In the genomic region with DNA sequence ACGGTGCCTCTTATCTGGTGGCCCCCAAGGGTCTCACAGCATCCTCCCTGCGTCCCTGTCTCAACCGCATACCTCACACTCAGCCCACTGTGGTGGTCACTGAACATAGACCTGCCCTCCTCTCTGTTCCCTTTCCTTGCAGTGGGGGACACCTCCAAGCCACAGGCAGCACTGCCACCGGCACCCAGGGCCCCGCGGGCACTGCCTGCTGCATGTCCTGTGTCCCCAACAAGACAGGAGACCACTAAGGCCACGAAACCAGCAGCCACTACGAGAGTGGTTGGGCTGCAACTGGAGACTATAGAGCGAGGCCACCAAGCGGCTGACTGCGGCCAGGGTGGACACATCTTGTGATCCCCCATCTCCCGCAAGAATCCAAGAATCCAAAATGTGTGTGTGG, we compare ENCODE assay signal across 21 cellular contexts. TPM values are rescaled to one million over a fixed set of nuclear protein-coding genes. Genes with fewer than 3 reads are reported as not detected.
DNase-seq lines count a peak whose midpoint lies in the region; ATAC-seq, FAIRE-seq and TF ChIP-seq lines count a peak whose summit lies in the region.
"Had no signal": no experiment of that assay in that cellular context is flagged by ENCODE, and none has a peak within 500 bp of the region (broad histone marks: within the 10 kb centered on the region; RNA-seq: fewer than 3 reads in every experiment).

No MANE protein-coding gene starts in this region.

- H3K9me3 ChIP-seq in endothelial cell of umbilical vein (replicated peaks; ENCODE audit: control insufficient read depth, insufficient read depth, low read length) (no peaks in the 10 kb centered on the region), right cardiac atrium (ENCODE audit: control insufficient read depth, low read length) (no peaks in the 10 kb centered on the region), PC-3 (ENCODE audit: low read length) (no peaks in the 10 kb centered on the region)
- H3K9me3 ChIP-seq: A549, BLaER1 had no signal

- no peaks in the 10 kb centered on the region for H3K27me3 ChIP-seq in endothelial cell of umbilical vein (ENCODE audit: control insufficient read depth in 2 of 2, insufficient read depth in 2 of 2, low read length in 2 of 2)
- no peaks in the 10 kb centered on the region for H3K27me3 ChIP-seq in right cardiac atrium (ENCODE audit: control insufficient read depth, insufficient read depth)
- H3K27me3 ChIP-seq in PC-3 (ENCODE audit: low read length) = no peaks in the 10 kb centered on the region
- H3K27me3 ChIP-seq: BLaER1 had no signal

- H3K36me3 ChIP-seq in endothelial cell of umbilical vein (ENCODE audit: control insufficient read depth in 2 of 2, extremely low read depth in 1 of 2, insufficient read depth in 2 of 2, low read length in 2 of 2) (peaks cover 0 to 20% of the 10 kb centered on the region in 2 experiments), PC-3 (ENCODE audit: low read depth, low read length) (peaks cover 15% of the 10 kb centered on the region)

- no peak for TF ChIP-seq POLR2A in endothelial cell of umbilical vein (IDR thresholded peaks at IDR 0.05; ENCODE audit: low read depth, low read length)

- H3K4me2 ChIP-seq in endothelial cell of umbilical vein (ENCODE audit: insufficient read depth, low read length) = no peak overlapping the region
- no peak overlapping the region for H3K4me2 ChIP-seq in PC-3 (ENCODE audit: low read length)
- H3K4me2 ChIP-seq: A549 had no signal

- H3K9me1 ChIP-seq in endothelial cell of umbilical vein (replicated peaks; ENCODE audit: control insufficient read depth, extremely low read depth, insufficient read depth, low read length) = no peaks in the 10 kb centered on the region

- H3K4me1 Mint-ChIP-seq in progenitor cell of endocrine pancreas (ENCODE audit: low read depth) (peaks cover 9% of the 10 kb centered on the region), mesothelial cell of epicardium (no peaks in the 10 kb centered on the region)
- H3K4me1 Mint-ChIP-seq: CD8-positive, alpha-beta memory T cell; IgD-negative memory B cell had no signal

- H3K4me1 ChIP-seq in endothelial cell of umbilical vein (ENCODE audit: control insufficient read depth, extremely low read depth, insufficient read depth, low read length) (no peaks in the 10 kb centered on the region), right cardiac atrium (ENCODE audit: control insufficient read depth, insufficient read depth, low read length) (no peaks in the 10 kb centered on the region), PC-3 (ENCODE audit: insufficient read depth, low read length) (no peaks in the 10 kb centered on the region)

- WGBS in right cardiac atrium = 91% methylated on average over 12 of the region's 12 CpGs

- CTCF ChIA-PET in RWPE1 (lab: Yijun Ruan, JAX) = interaction anchor here (0.6 to 0.7 kb wide), 2 partner anchors 31 to 74 kb away, joined by 3 to 4 read pairs; no protein-coding TSS in a partner anchor
- CTCF ChIA-PET in endothelial cell of umbilical vein (lab: Charles Lee) = no interaction called here
- CTCF ChIA-PET in PC-3 (lab: Charles Lee) = no interaction called here

- H3K27ac ChIP-seq in RWPE1 = peak overlapping the region; percentile 68
- H3K27ac ChIP-seq in endothelial cell of umbilical vein (ENCODE audit: insufficient read depth, low read depth, low read length) = no peak overlapping the region
- H3K27ac ChIP-seq in right cardiac atrium (ENCODE audit: low read length) = no peak overlapping the region
- H3K27ac ChIP-seq in PC-3 (ENCODE audit: low read length) = no peak overlapping the region
- H3K27ac ChIP-seq: BLaER1, HL-60, SK-N-MC had no signal

- H3K79me2 ChIP-seq in endothelial cell of umbilical vein (ENCODE audit: control insufficient read depth, insufficient read depth, low read length) (peaks cover 12% of the 10 kb centered on the region), PC-3 (ENCODE audit: low read length) (no peaks in the 10 kb centered on the region; the same call in 1 of the 2 replicates)

- no peak for FAIRE-seq in endothelial cell of umbilical vein (lab: Jason Lieb, UNC)
- FAIRE-seq: A549 had no signal

- H3K4me3 ChIP-seq in endothelial cell of umbilical vein (replicated peaks in 1 of 3; ENCODE audit: insufficient read depth in 1 of 3, low read depth in 1 of 3, low read length in 3 of 3) (no peak overlapping the region), right cardiac atrium (ENCODE audit: low read length) (no peak overlapping the region), PC-3 (ENCODE audit: low read length) (no peak overlapping the region)
- H3K4me3 ChIP-seq: A549, BLaER1, SK-N-MC had no signal

- H3K27ac Mint-ChIP-seq in progenitor cell of endocrine pancreas (peak overlapping the region; percentile 70), mesothelial cell of epicardium (no peak overlapping the region)
- H3K27ac Mint-ChIP-seq: IgD-negative memory B cell had no signal

- H3K4me3 Mint-ChIP-seq in progenitor cell of endocrine pancreas (ENCODE audit: low read depth) (no peak overlapping the region), mesothelial cell of epicardium (no peak overlapping the region)
- H3K4me3 Mint-ChIP-seq: CD8-positive, alpha-beta memory T cell; IgD-negative memory B cell had no signal

- H3K9ac ChIP-seq in endothelial cell of umbilical vein (replicated peaks; ENCODE audit: extremely low read depth, insufficient read depth, low read length) (no peak overlapping the region), PC-3 (ENCODE audit: low read length) (no peak overlapping the region)
- H3K9ac ChIP-seq: BLaER1 had no signal

- H3K36me3 Mint-ChIP-seq in progenitor cell of endocrine pancreas (ENCODE audit: insufficient read depth) (peaks cover 16% of the 10 kb centered on the region), mesothelial cell of epicardium (peaks cover 13% of the 10 kb centered on the region)

- H2AFZ ChIP-seq in endothelial cell of umbilical vein (ENCODE audit: low read depth, low read length) (no peak overlapping the region), PC-3 (ENCODE audit: low read length) (no peak overlapping the region)

- no peak for TF ChIP-seq CTCF in RWPE1 (conservative IDR thresholded peaks at IDR 0.05; ENCODE audit: low read depth)
- TF ChIP-seq CTCF in endothelial cell of umbilical vein (IDR thresholded peaks at IDR 0.05; ENCODE audit: extremely low read depth in 1 of 2, insufficient read depth in 1 of 2, low read depth in 1 of 2, low read length in 2 of 2) = no peak
- no peak for TF ChIP-seq CTCF in progenitor cell of endocrine pancreas (IDR thresholded peaks at IDR 0.05; ENCODE audit: unreplicated experiment)
- TF ChIP-seq CTCF in mesothelial cell of epicardium (IDR thresholded peaks at IDR 0.05; ENCODE audit: unreplicated experiment) = no peak
- TF ChIP-seq CTCF in PC-3 (conservative IDR thresholded peaks at IDR 0.05; ENCODE audit: low read depth, low read length) = no peak

- dilution Hi-C loops in endothelial cell of umbilical vein (cut with MboI; ENCODE audit: extremely low pct_ligation_motif_present, low sequenced_read_pairs) = no loop called here

- no peaks in the 10 kb centered on the region for H3K9me2 ChIP-seq in PC-3 (replicated peaks; ENCODE audit: low read length)

- ATAC-seq in right cardiac atrium (no peak), PC-3 (no peak)
- ATAC-seq: A549 had no signal

- POLR2A ChIA-PET in RWPE1 (lab: Yijun Ruan, JAX; ENCODE audit: low non-redundant PET) = interaction anchor here (0.7 kb wide), 1 partner anchor 82 kb away, joined by 3 read pairs; no protein-coding TSS in a partner anchor
- POLR2A ChIA-PET in endothelial cell of umbilical vein (lab: Charles Lee) = no interaction called here
- POLR2A ChIA-PET in PC-3 (lab: Charles Lee; ENCODE audit: unreplicated experiment) = no interaction called here

- intact Hi-C loops in endothelial cell of umbilical vein (cut with micrococcal nuclease) = loop anchor here (10.0 kb wide), 1 partner anchor 538 kb away; no protein-coding TSS in a partner anchor
- intact Hi-C loops in right cardiac atrium (cut with DNase I) = loop anchor here in 2 of 4 donors (5.0 to 10.0 kb wide), 2 partner anchors 105 to 108 kb away; partner anchors contain the start of gene BAIAP2L1 (in 2 of the 2)
- intact Hi-C loops in PC-3 (cut with micrococcal nuclease) = loop anchor here (10.0 kb wide), 2 partner anchors 448 to 538 kb away; no protein-coding TSS in a partner anchor

- no peaks in the 10 kb centered on the region for H3F3A ChIP-seq in PC-3 (ENCODE audit: low read length, unreplicated experiment)

- BruUV-seq in endothelial cell of umbilical vein (replicated peaks; lab: Mats Ljungman, UMichigan) (no TSS peak), PC-3 (replicated peaks; lab: Mats Ljungman, UMichigan) (no TSS peak)

- no peaks in the 10 kb centered on the region for H4K20me1 ChIP-seq in endothelial cell of umbilical vein (replicated peaks; ENCODE audit: control insufficient read depth, extremely low read depth, insufficient read depth, low read length)
- no peaks in the 10 kb centered on the region for H4K20me1 ChIP-seq in PC-3 (ENCODE audit: low read length)

- no peaks in the 10 kb centered on the region for H3K9me3 Mint-ChIP-seq in progenitor cell of endocrine pancreas (ENCODE audit: low read depth)
- H3K9me3 Mint-ChIP-seq in mesothelial cell of epicardium = no peaks in the 10 kb centered on the region
- H3K9me3 Mint-ChIP-seq: IgD-negative memory B cell had no signal

- DNase-seq in D341Med (ENCODE audit: low spot score) = peak; percentile 17
- DNase-seq in RWPE1 (ENCODE audit: low spot score) = no peak
- DNase-seq in endothelial cell of umbilical vein (ENCODE audit: low read depth, low spot score) = no peak
- DNase-seq in progenitor cell of endocrine pancreas (ENCODE audit: low spot score, unreplicated experiment) = no peak
- DNase-seq in mesothelial cell of epicardium (ENCODE audit: low spot score in 2 of 2, unreplicated experiment in 2 of 2) = no peak
- DNase-seq in right cardiac atrium = no peak
- DNase-seq in PC-3 = no peak
- DNase-seq: CD8-positive, alpha-beta memory T cell; DMS79; H7; Karpas-422; NCI-H1048; NCI-H1436 treated with DMSO at 0.1 percent for 48 hours; NCI-H2029 treated with DMSO at 0.1 percent for 48 hours; NCI-H2171 treated with DMSO at 0.1 percent for 48 hours; SHP77 had no signal

- H3K27me3 Mint-ChIP-seq in progenitor cell of endocrine pancreas (no peaks in the 10 kb centered on the region), mesothelial cell of epicardium (ENCODE audit: low read depth) (no peaks in the 10 kb centered on the region)
- H3K27me3 Mint-ChIP-seq: CD8-positive, alpha-beta memory T cell; IgD-negative memory B cell had no signal

RNA-seq across cellular contexts. Expression of gene BRI3, which starts 15.3 kb away (rescaled TPM):
- total RNA-seq in endothelial cell of umbilical vein (284 and 317 TPM in 2 replicates), progenitor cell of endocrine pancreas (124 and 125 TPM in 2 replicates), mesothelial cell of epicardium (112 to 115 TPM (median 113 TPM) in 3 replicates), right cardiac atrium (100 to 1,000 TPM; 156 to 203 (median 187) TPM), PC-3 (2014; rRNA removed) (52.5 and 55.0 TPM in 2 replicates)
- polyA plus RNA-seq in endothelial cell of umbilical vein (214 and 223 TPM in 2 replicates), right cardiac atrium (209 TPM)
- 168 and 172 TPM in 2 replicates for polyA plus RNA-seq in endothelial cell of umbilical vein (2011; cell fraction: cytosol; rRNA removed)
- polyA plus RNA-seq in endothelial cell of umbilical vein (2011; cell fraction: nucleus; rRNA removed) = 57.3 and 67.5 TPM in 2 replicates
- 224 and 245 TPM in 2 replicates for polyA plus RNA-seq in endothelial cell of umbilical vein (2012)
- polyA minus RNA-seq in endothelial cell of umbilical vein = 93.6 and 113 TPM in 2 replicates
- 39.4 TPM for polyA minus RNA-seq in endothelial cell of umbilical vein (2011; cell fraction: cytosol; rRNA and poly(A)+ RNA removed)
- 41.2 and 44.6 TPM in 2 replicates for polyA minus RNA-seq in endothelial cell of umbilical vein (2011; cell fraction: nucleus; rRNA and poly(A)+ RNA removed)

RNA-seq across cellular contexts. Expression of gene TECPR1, which starts 44.8 kb away (rescaled TPM):
- total RNA-seq in endothelial cell of umbilical vein = 84.9 and 97.5 TPM in 2 replicates
- 11.8 and 12.3 TPM in 2 replicates for polyA plus RNA-seq in endothelial cell of umbilical vein
- 10.2 and 11.5 TPM in 2 replicates for polyA plus RNA-seq in endothelial cell of umbilical vein (2011; cell fraction: cytosol; rRNA removed)
- polyA plus RNA-seq in endothelial cell of umbilical vein (2011; cell fraction: nucleus; rRNA removed) = 47.5 and 65.1 TPM in 2 replicates
- 30.2 and 32.1 TPM in 2 replicates for polyA plus RNA-seq in endothelial cell of umbilical vein (2012)
- polyA minus RNA-seq in endothelial cell of umbilical vein = 28.8 and 56.2 TPM in 2 replicates
- 4.0 TPM for polyA minus RNA-seq in endothelial cell of umbilical vein (2011; cell fraction: cytosol; rRNA and poly(A)+ RNA removed)
- polyA minus RNA-seq in endothelial cell of umbilical vein (2011; cell fraction: nucleus; rRNA and poly(A)+ RNA removed) = 28.0 and 44.2 TPM in 2 replicates
- total RNA-seq in progenitor cell of endocrine pancreas = 40.8 and 41.6 TPM in 2 replicates
- total RNA-seq in mesothelial cell of epicardium = 35.7 to 38.0 TPM (median 37.0 TPM) in 3 replicates
- total RNA-seq in right cardiac atrium = 10 to 100 TPM; 20.9 to 25.5 (median 25.1) TPM
- 10.5 TPM for polyA plus RNA-seq in right cardiac atrium
- total RNA-seq in PC-3 (2014; rRNA removed) = 9.4 and 11.5 TPM in 2 replicates
